In the genomic region with DNA sequence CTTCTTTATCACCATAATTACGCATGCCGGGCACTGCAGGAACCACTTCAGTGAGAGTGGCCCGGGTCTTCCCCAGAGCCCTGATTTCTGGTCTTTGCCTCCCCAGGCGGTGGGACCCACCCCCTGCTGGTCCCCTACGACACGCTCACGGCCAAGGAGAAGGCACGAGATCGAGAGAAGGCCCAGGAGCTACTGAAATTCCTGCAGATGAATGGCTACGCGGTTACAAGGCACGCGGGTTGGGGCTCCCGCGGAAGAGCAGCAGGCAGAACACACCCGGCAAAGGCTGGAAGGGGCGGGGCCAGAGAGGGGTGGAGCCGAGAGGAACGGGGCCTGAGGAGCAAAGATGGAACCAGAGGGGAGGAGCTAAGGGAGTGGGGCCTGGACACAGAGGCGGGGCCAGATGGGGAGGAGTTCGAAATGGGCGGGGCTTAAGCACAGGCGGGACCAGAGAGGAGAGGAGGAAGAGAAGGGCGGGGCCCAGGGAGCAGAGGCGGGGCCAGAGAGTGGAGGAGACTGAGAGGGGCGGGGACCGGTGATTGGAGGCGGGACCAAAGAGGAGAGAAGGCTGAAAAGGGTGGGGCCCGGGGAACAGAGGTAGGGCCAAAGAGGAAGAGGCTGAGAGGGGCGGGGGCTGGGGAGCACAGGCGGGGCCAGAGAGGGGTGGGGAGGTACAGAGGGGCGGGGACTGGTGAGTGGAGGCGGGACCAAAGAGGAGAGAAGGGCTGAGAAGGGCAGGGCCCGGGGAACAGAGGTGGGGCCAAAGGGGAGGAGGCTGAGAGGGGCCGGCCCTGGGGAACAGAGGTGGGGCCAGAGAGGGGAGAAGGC, we compare ENCODE assay signal across 9 cellular contexts.
DNase-seq lines count a peak whose midpoint lies in the region; ATAC-seq and TF ChIP-seq lines count a peak whose summit lies in the region.
"Had no signal": no experiment of that assay in that cellular context is flagged by ENCODE, and none has a peak within 500 bp of the region (broad histone marks: within the 10 kb centered on the region; RNA-seq: fewer than 3 reads in every experiment).

No MANE protein-coding gene starts in this region.

- H3K4me3 Mint-ChIP-seq in activated CD4-positive, alpha-beta memory T cell treated with anti-CD3 and anti-CD28 coated beads, Interleukin-2, amount 10 ng/mL, durations not matched to agents 7 days and 5 days = no peak overlapping the region

- POLR2A ChIA-PET in activated CD4-positive, alpha-beta memory T cell treated with anti-CD3 and anti-CD28 coated beads, Interleukin-2, amount 10 ng/mL, durations not matched to agents 7 days and 5 days (lab: Charles Lee) = no interaction called here

- CTCF ChIA-PET in activated CD4-positive, alpha-beta memory T cell treated with anti-CD3 and anti-CD28 coated beads, Interleukin-2, amount 10 ng/mL, durations not matched to agents 7 days and 5 days (lab: Charles Lee) = interaction anchor here (1.0 to 1.6 kb wide), 2 partner anchors 104 to 423 kb away, joined by 7 read pairs; partner anchors contain the start of genes FAM98C, MRPS12 and SARS2

- H3K9me3 Mint-ChIP-seq in activated CD4-positive, alpha-beta memory T cell treated with anti-CD3 and anti-CD28 coated beads, Interleukin-2, amount 10 ng/mL, durations not matched to agents 7 days and 5 days = no peaks in the 10 kb centered on the region

- no peak overlapping the region for H3K27ac Mint-ChIP-seq in activated CD4-positive, alpha-beta memory T cell treated with anti-CD3 and anti-CD28 coated beads, Interleukin-2, amount 10 ng/mL, durations not matched to agents 7 days and 5 days

- no peak for TF ChIP-seq CTCF in HFF-Myc (IDR thresholded peaks at IDR 0.05; ENCODE audit: low read depth, low read length, missing control alignments)
- TF ChIP-seq CTCF in fibroblast of mammary gland (conservative IDR thresholded peaks at IDR 0.05; ENCODE audit: control insufficient read depth, insufficient read depth, low read depth, low read length) = no peak

- ATAC-seq in HG03135 (IDR thresholded peaks at IDR 0.05; ENCODE audit: unreplicated experiment) (no peak), HG02885 (IDR thresholded peaks at IDR 0.05; ENCODE audit: poor library complexity, unreplicated experiment) (no peak)

- peaks cover 4% of the 10 kb centered on the region for H3K27me3 Mint-ChIP-seq in activated CD4-positive, alpha-beta memory T cell treated with anti-CD3 and anti-CD28 coated beads, Interleukin-2, amount 10 ng/mL, durations not matched to agents 7 days and 5 days

- H3K4me3 ChIP-seq in HFF-Myc (replicated peaks; ENCODE audit: low read depth, low read length) (no peak overlapping the region), fibroblast of mammary gland (ENCODE audit: control insufficient read depth, low read depth, low read length) (no peak overlapping the region)
- H3K4me3 ChIP-seq: skin epidermis had no signal

- no peaks in the 10 kb centered on the region for H3K36me3 Mint-ChIP-seq in activated CD4-positive, alpha-beta memory T cell treated with anti-CD3 and anti-CD28 coated beads, Interleukin-2, amount 10 ng/mL, durations not matched to agents 7 days and 5 days (ENCODE audit: low read depth)

- H3K4me1 Mint-ChIP-seq in activated CD4-positive, alpha-beta memory T cell treated with anti-CD3 and anti-CD28 coated beads, Interleukin-2, amount 10 ng/mL, durations not matched to agents 7 days and 5 days = peaks cover 9% of the 10 kb centered on the region

- peak; percentile 58 for DNase-seq in DMS114 treated with DMSO at 0.1 percent for 48 hours (lab: John Stamatoyannopoulos, UW; ENCODE audit: unreplicated experiment)
- DNase-seq in HFF-Myc (ENCODE audit: extremely low read depth, low read depth) = peak; percentile 6
- DNase-seq in NCI-H748 treated with DMSO at 0.1 percent for 48 hours (lab: John Stamatoyannopoulos, UW) = peak; percentile 89
- DNase-seq in activated CD4-positive, alpha-beta memory T cell treated with anti-CD3 and anti-CD28 coated beads, Interleukin-2, amount 10 ng/mL, durations not matched to agents 7 days and 5 days = peak; percentile 93
- DNase-seq in fibroblast of mammary gland (ENCODE audit: low read depth) = peak; percentile 59
- peak; percentile 12 for DNase-seq in occipital lobe (lab: John Stamatoyannopoulos, UW)

Comparison
In these comparisons a context has a peak if more than half of its experiments do, and no peak if none do; other contexts are left out.
1. DNase-seq: peak in every context shown above with its lines; median percentile 93 in activated CD4-positive, alpha-beta memory T cell treated with anti-CD3 and anti-CD28 coated beads, Interleukin-2, amount 10 ng/mL, durations not matched to agents 7 days and 5 days; 89 in NCI-H748 treated with DMSO at 0.1 percent for 48 hours; 59 in fibroblast of mammary gland; 58 in DMS114 treated with DMSO at 0.1 percent for 48 hours; 12 in occipital lobe; 6 in HFF-Myc.